In the genomic region with DNA sequence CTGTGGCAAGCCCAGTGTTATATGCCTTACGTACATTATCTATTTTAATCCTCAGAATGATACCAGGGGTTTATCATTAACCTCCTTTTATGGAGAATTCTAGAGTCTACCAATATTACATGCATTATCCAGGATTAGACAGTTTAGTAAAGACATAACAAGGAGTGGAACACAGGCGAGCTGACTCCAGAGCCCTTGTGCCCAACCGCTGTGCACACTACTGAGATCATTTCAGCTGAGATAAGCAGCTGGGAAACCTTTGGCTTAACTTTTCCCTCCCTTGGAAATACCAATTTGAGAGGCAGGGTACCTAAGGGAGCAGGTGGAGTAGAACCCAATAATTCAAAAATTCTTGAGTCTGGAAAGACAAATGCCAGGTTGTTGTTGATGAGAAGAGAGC, we compare ENCODE assay signal across 15 cellular contexts.
"Had no signal": no experiment of that assay in that cellular context is flagged by ENCODE, and none has a peak within 500 bp of the region (broad histone marks: within the 10 kb centered on the region; RNA-seq: fewer than 3 reads in every experiment).

No MANE protein-coding gene starts in this region.

- H3K9me3 Mint-ChIP-seq: immature natural killer cell; memory B cell; naive thymus-derived CD8-positive, alpha-beta T cell had no signal

- H3K9me3 ChIP-seq: heart right ventricle, ovary, psoas muscle, right lobe of liver had no signal

- H3K4me3 ChIP-seq: heart right ventricle, ovary, psoas muscle, right lobe of liver, smooth muscle cell had no signal

- H3K4me3 Mint-ChIP-seq: activated CD4-positive, alpha-beta T cell treated with anti-CD3 and anti-CD28 coated beads, Interleukin-2, amount 10 ng/mL, durations not matched to agents 7 days and 5 days; immature natural killer cell; memory B cell; naive thymus-derived CD8-positive, alpha-beta T cell had no signal

- H3K4me1 ChIP-seq: right lobe of liver had no signal

- FAIRE-seq: bronchial epithelial cell, urothelium cell line had no signal

- ATAC-seq: heart right ventricle; naive thymus-derived CD8-positive, alpha-beta T cell; psoas muscle; right lobe of liver had no signal

- H3K36me3 Mint-ChIP-seq: immature natural killer cell; memory B cell; naive thymus-derived CD8-positive, alpha-beta T cell had no signal

- H3K27ac Mint-ChIP-seq: activated CD4-positive, alpha-beta T cell treated with anti-CD3 and anti-CD28 coated beads, Interleukin-2, amount 10 ng/mL, durations not matched to agents 7 days and 5 days; memory B cell had no signal

- H3K27me3 ChIP-seq: heart right ventricle, ovary, right lobe of liver had no signal

- H3K36me3 ChIP-seq: heart right ventricle, ovary, right lobe of liver had no signal

- H3K27ac ChIP-seq: heart right ventricle, ovary, psoas muscle, right lobe of liver had no signal

- H3K27me3 Mint-ChIP-seq: naive thymus-derived CD8-positive, alpha-beta T cell had no signal

- DNase-seq: activated CD4-positive, alpha-beta T cell treated with anti-CD3 and anti-CD28 coated beads, Interleukin-2, amount 10 ng/mL, durations not matched to agents 7 days and 5 days; activated naive CD4-positive, alpha-beta T cell treated with Interleukin-2 at 50 U/mL for 16 hours; cerebellar nuclear complex; effector CD8-positive, alpha-beta T cell; heart right ventricle; immature natural killer cell; naive thymus-derived CD8-positive, alpha-beta T cell; ovary; psoas muscle; right lobe of liver; stimulated activated CD4-positive, alpha-beta T cell treated with anti-CD3 and anti-CD28 coated beads, Interleukin-4, amount 100 ng/mL, for 1 hour had no signal
